8 cellular contexts compared by ENCODE assay signal in genomic region chr13:53782400-53783030, GRCh38.
DNase-seq lines count a peak whose midpoint lies in the region; ATAC-seq and TF ChIP-seq lines count a peak whose summit lies in the region.

No MANE protein-coding gene starts in this region.

- CTCF ChIA-PET in PC-9 (lab: Charles Lee), result interaction anchor here (0.6 to 1.5 kb wide), 3 partner anchors 333 to 1462 kb away, joined by 3 to 5 read pairs (median 3); no protein-coding TSS in a partner anchor

- no peak overlapping the region for H4K91ac ChIP-seq in mesenchymal stem cell (ENCODE audit: low read length)

- H3K27ac ChIP-seq in PC-9 (no peak overlapping the region), mesenchymal stem cell (ENCODE audit: low read length, poor library complexity, severe bottlenecking) (no peak overlapping the region)
- no peak overlapping the region for H3K27ac ChIP-seq in effector memory CD4-positive, alpha-beta T cell (ENCODE audit: insufficient read depth, low read length, poor library complexity, severe bottlenecking)

- H3K23ac ChIP-seq in mesenchymal stem cell (ENCODE audit: low read length in 2 of 2), result no peak overlapping the region

- H3K4ac ChIP-seq in mesenchymal stem cell (ENCODE audit: low read depth in 1 of 2, low read length in 2 of 2), result no peak overlapping the region

- H3K9ac ChIP-seq in mesenchymal stem cell (ENCODE audit: low read length), result peak overlapping the region; percentile 34

- no peak overlapping the region for H4K8ac ChIP-seq in mesenchymal stem cell (ENCODE audit: low read length)

- no peaks in the 10 kb centered on the region for H3F3A ChIP-seq in PC-9 (ENCODE audit: insufficient read depth, low read depth)

- DNase-seq in G401 (ENCODE audit: low spot score) (peak; percentile 93), H4 (ENCODE audit: low spot score) (peak; percentile 49), M059J (ENCODE audit: low read depth) (peak; percentile 23), PC-9 (peak; percentile 7 to 38), mesenchymal stem cell (peak; percentile 50)
- DNase-seq in effector memory CD4-positive, alpha-beta T cell, result no peak
- DNase-seq in stimulated activated naive CD4-positive, alpha-beta T cell treated with Interleukin-2 at 50 U/mL for 16 hours (lab: John Stamatoyannopoulos, UW), result no peak

- no peak overlapping the region for H3K18ac ChIP-seq in mesenchymal stem cell (ENCODE audit: low read depth in 1 of 2, low read length in 2 of 2)

- WGBS in mesenchymal stem cell, result 24% methylated on average over 9 of the region's 10 CpGs

- H3K4me1 ChIP-seq in PC-9 (replicated peaks; ENCODE audit: insufficient read depth) (no peaks in the 10 kb centered on the region), mesenchymal stem cell (ENCODE audit: control insufficient read depth, insufficient read depth, low read depth, low read length) (no peaks in the 10 kb centered on the region)
- H3K4me1 ChIP-seq in effector memory CD4-positive, alpha-beta T cell (ENCODE audit: control insufficient read depth, insufficient read depth, low read length, poor library complexity, severe bottlenecking), result no peaks in the 10 kb centered on the region

- no peak overlapping the region for H2AK5ac ChIP-seq in mesenchymal stem cell (ENCODE audit: low read length, severe bottlenecking)

- H3K14ac ChIP-seq in mesenchymal stem cell (ENCODE audit: low read length in 2 of 2), result no peak overlapping the region

- intact Hi-C loops in PC-9 (cut with micrococcal nuclease; ENCODE audit: unreplicated experiment), result loop anchor here (5.0 kb wide), 1 partner anchor 530 kb away; no protein-coding TSS in a partner anchor

- H3K4me3 ChIP-seq in PC-9, result no peak overlapping the region
- H3K4me3 ChIP-seq in effector memory CD4-positive, alpha-beta T cell (ENCODE audit: insufficient read depth, low read depth, low read length, poor library complexity, severe bottlenecking), result peak overlapping the region; percentile 7
- H3K4me3 ChIP-seq in mesenchymal stem cell (ENCODE audit: insufficient read depth in 1 of 2, low read depth in 1 of 2, low read length in 2 of 2), result no peak overlapping the region

- H3K36me3 ChIP-seq in PC-9 (ENCODE audit: low read depth) (no peaks in the 10 kb centered on the region), mesenchymal stem cell (ENCODE audit: control insufficient read depth in 1 of 2, insufficient read depth in 2 of 2, low read depth in 1 of 2, low read length in 2 of 2) (no peaks in the 10 kb centered on the region)
- H3K36me3 ChIP-seq in effector memory CD4-positive, alpha-beta T cell (ENCODE audit: control insufficient read depth, insufficient read depth, low read length), result no peaks in the 10 kb centered on the region

- peak; percentile 85 for TF ChIP-seq CTCF in PC-9 (conservative IDR thresholded peaks at IDR 0.05)

- H3K9me2 ChIP-seq in PC-9 (ENCODE audit: insufficient read depth), result no peaks in the 10 kb centered on the region

- H3K9me3 ChIP-seq in PC-9 (ENCODE audit: insufficient read depth, low read depth) (no peaks in the 10 kb centered on the region), mesenchymal stem cell (ENCODE audit: control insufficient read depth, low read length) (no peaks in the 10 kb centered on the region)
- no peaks in the 10 kb centered on the region for H3K9me3 ChIP-seq in effector memory CD4-positive, alpha-beta T cell (ENCODE audit: control insufficient read depth, low read length)

- no peak overlapping the region for H2BK12ac ChIP-seq in mesenchymal stem cell (ENCODE audit: low read length in 2 of 2)

- no peaks in the 10 kb centered on the region for H4K20me1 ChIP-seq in PC-9 (ENCODE audit: insufficient read depth)

- no peak overlapping the region for H2BK15ac ChIP-seq in mesenchymal stem cell (ENCODE audit: low read depth, poor library complexity, severe bottlenecking)

- BruUV-seq in PC-9 (replicated peaks; lab: Mats Ljungman, UMichigan), result no TSS peak

- H3K4me2 ChIP-seq in PC-9 (peak overlapping the region; percentile 43), mesenchymal stem cell (ENCODE audit: low read length, poor library complexity, severe bottlenecking) (no peak overlapping the region)

- no peaks in the 10 kb centered on the region for H3K79me2 ChIP-seq in PC-9 (ENCODE audit: low read depth)

- POLR2A ChIA-PET in PC-9 (lab: Charles Lee; ENCODE audit: unreplicated experiment), result no interaction called here

- no peak overlapping the region for H2BK5ac ChIP-seq in mesenchymal stem cell (ENCODE audit: low read depth, low read length, poor library complexity, severe bottlenecking)

- in situ Hi-C loops in G401 (cut with HindIII; ENCODE audit: low sequenced_read_pairs), result no loop called here

- no peak for ATAC-seq in esophagus mucosa

- no peak overlapping the region for H2BK120ac ChIP-seq in mesenchymal stem cell (ENCODE audit: low read depth, low read length)

- H2AFZ ChIP-seq in PC-9 (peak overlapping the region; percentile 56; the same call in 1 of the 2 replicates), mesenchymal stem cell (ENCODE audit: low read depth, low read length) (peak overlapping the region; percentile 24)

- H3K27me3 ChIP-seq in PC-9 (ENCODE audit: insufficient read depth, low read depth), result no peaks in the 10 kb centered on the region
- H3K27me3 ChIP-seq in effector memory CD4-positive, alpha-beta T cell (replicated peaks; ENCODE audit: control insufficient read depth, insufficient read depth, low read length, poor library complexity, severe bottlenecking), result no peaks in the 10 kb centered on the region
- no peaks in the 10 kb centered on the region for H3K27me3 ChIP-seq in mesenchymal stem cell (ENCODE audit: control insufficient read depth in 1 of 2, insufficient read depth in 1 of 2, low read length in 2 of 2)

- H3K79me1 ChIP-seq in mesenchymal stem cell (replicated peaks; ENCODE audit: low read length, poor library complexity, severe bottlenecking), result no peaks in the 10 kb centered on the region

Comparison
In these comparisons a context has a peak if more than half of its experiments do, and no peak if none do; other contexts are left out.
1. DNase-seq: peak in G401 (single experiment), H4 (single experiment), M059J (single experiment), PC-9 (2 of 2) and mesenchymal stem cell (single experiment); none in effector memory CD4-positive, alpha-beta T cell (0 of 3) and stimulated activated naive CD4-positive, alpha-beta T cell treated with Interleukin-2 at 50 U/mL for 16 hours (single experiment).